In genomic region chr5:82352146-82352791, GRCh38 we compare ENCODE assay signal across 11 cellular contexts.
DNase-seq lines count a peak whose midpoint lies in the region; ATAC-seq, FAIRE-seq and TF ChIP-seq lines count a peak whose summit lies in the region.
"Had no signal": no experiment of that assay in that cellular context is flagged by ENCODE, and none has a peak within 500 bp of the region (broad histone marks: within the 10 kb centered on the region; RNA-seq: fewer than 3 reads in every experiment).

No MANE protein-coding gene starts in this region.

- no peak overlapping the region for H2AFZ ChIP-seq in astrocyte (ENCODE audit: low read depth, low read length)

- DNase-seq in CMK (ENCODE audit: low read depth) (peak; percentile 52), astrocyte (ENCODE audit: low read depth) (peak; percentile 47), lung microvascular endothelial cell (ENCODE audit: low read depth in 2 of 2) (peak; percentile 48 to 64), H7 (no peak), AML-193 (lab: John Stamatoyannopoulos, UW) (no peak)
- DNase-seq in activated CD4-positive, CD25-positive, alpha-beta regulatory T cell treated with anti-CD3 and anti-CD28 coated beads, Interleukin-2, amount 50 U/mL, for 72 hours = no peak
- DNase-seq: CD8-positive, alpha-beta T cell had no signal

- peaks cover 27% of the 10 kb centered on the region for H3K4me1 Mint-ChIP-seq in astrocyte (ENCODE audit: low read depth, unreplicated experiment)

- H3K4me3 ChIP-seq in astrocyte (ENCODE audit: insufficient read depth, low read depth, low read length) (no peak overlapping the region), H7 (ENCODE audit: insufficient read depth, low read depth, low read length) (no peak overlapping the region)
- H3K4me3 ChIP-seq: skin epidermis had no signal

- no peak overlapping the region for H3K4me3 Mint-ChIP-seq in astrocyte (ENCODE audit: unreplicated experiment)
- H3K4me3 Mint-ChIP-seq: activated naive CD4-positive, alpha-beta T cell treated with anti-CD3 and anti-CD28 coated beads, Interleukin-2, amount 50 U/mL, for 24 hours; CD8-positive, alpha-beta T cell had no signal

- H3K79me2 ChIP-seq in astrocyte (ENCODE audit: insufficient read depth, low read length) = no peaks in the 10 kb centered on the region

- peak; percentile 39 for FAIRE-seq in astrocyte (lab: Jason Lieb, UNC)

- H3K36me3 ChIP-seq in astrocyte (ENCODE audit: insufficient read depth, low read length) = no peaks in the 10 kb centered on the region
- H3K36me3 ChIP-seq in H7 (replicated peaks; ENCODE audit: control insufficient read depth, insufficient read depth, low read length) = no peaks in the 10 kb centered on the region

- peak; percentile 4 for ATAC-seq in HG02798 (IDR thresholded peaks at IDR 0.05; ENCODE audit: poor library complexity, unreplicated experiment)
- no peak for ATAC-seq in HG03565 (IDR thresholded peaks at IDR 0.05; ENCODE audit: unreplicated experiment)

- H3K36me3 Mint-ChIP-seq in astrocyte (ENCODE audit: low read depth, unreplicated experiment) = no peaks in the 10 kb centered on the region
- H3K36me3 Mint-ChIP-seq: activated naive CD4-positive, alpha-beta T cell treated with anti-CD3 and anti-CD28 coated beads, Interleukin-2, amount 50 U/mL, for 24 hours; CD8-positive, alpha-beta T cell had no signal

- no peaks in the 10 kb centered on the region for H4K20me1 ChIP-seq in astrocyte (ENCODE audit: insufficient read depth, low read length)

- no peaks in the 10 kb centered on the region for H3K9me3 Mint-ChIP-seq in astrocyte (ENCODE audit: unreplicated experiment)
- H3K9me3 Mint-ChIP-seq: activated naive CD4-positive, alpha-beta T cell treated with anti-CD3 and anti-CD28 coated beads, Interleukin-2, amount 50 U/mL, for 24 hours; CD8-positive, alpha-beta T cell had no signal

- no peaks in the 10 kb centered on the region for H3K27me3 Mint-ChIP-seq in astrocyte (ENCODE audit: low read depth, unreplicated experiment)
- H3K27me3 Mint-ChIP-seq: activated naive CD4-positive, alpha-beta T cell treated with anti-CD3 and anti-CD28 coated beads, Interleukin-2, amount 50 U/mL, for 24 hours had no signal

- H3K27me3 ChIP-seq in astrocyte (ENCODE audit: insufficient read depth, low read length) = no peaks in the 10 kb centered on the region
- no peaks in the 10 kb centered on the region for H3K27me3 ChIP-seq in H7 (ENCODE audit: control insufficient read depth, insufficient read depth, low read length)

- H3K4me2 ChIP-seq in astrocyte (ENCODE audit: low read length) = peak overlapping the region; percentile 7

- TF ChIP-seq CTCF in astrocyte (IDR thresholded peaks at IDR 0.05; ENCODE audit: insufficient read depth, low read depth, low read length) = no peak

- H3K9ac ChIP-seq in astrocyte (ENCODE audit: low read length) = peak overlapping the region; percentile 12

- no peaks in the 10 kb centered on the region for H3K9me3 ChIP-seq in astrocyte (ENCODE audit: insufficient read depth, low read depth, low read length)

- no peak overlapping the region for H3K27ac Mint-ChIP-seq in astrocyte (ENCODE audit: unreplicated experiment)
- H3K27ac Mint-ChIP-seq: activated naive CD4-positive, alpha-beta T cell treated with anti-CD3 and anti-CD28 coated beads, Interleukin-2, amount 50 U/mL, for 24 hours; CD8-positive, alpha-beta T cell had no signal

- H3K4me1 ChIP-seq in astrocyte (ENCODE audit: insufficient read depth, low read length) = peaks cover 32% of the 10 kb centered on the region

- peak overlapping the region; percentile 48 for H3K27ac ChIP-seq in astrocyte (ENCODE audit: low read depth, low read length)

Comparison
In these comparisons a context has a peak if more than half of its experiments do, and no peak if none do; other contexts are left out.
1. DNase-seq: peak in CMK (single experiment), astrocyte (single experiment) and lung microvascular endothelial cell (2 of 2); none in activated CD4-positive, CD25-positive, alpha-beta regulatory T cell treated with anti-CD3 and anti-CD28 coated beads, Interleukin-2, amount 50 U/mL, for 72 hours (single experiment), H7 (single experiment) and AML-193 (0 of 2).